2 cellular contexts compared by ENCODE assay signal in genomic region chr3:190294030-190294429, GRCh38.
TF ChIP-seq lines count a peak whose summit lies in the region.

No MANE protein-coding gene starts in this region.

TF ChIP-seq in GM12878, 131 proteins besides CTCF, POLR2A, EP300 and RAD21 (continues in another document):
- TF ChIP-seq BCL3 (IDR thresholded peaks at IDR 0.05; ENCODE audit: borderline replicate concordance, insufficient read depth, low read depth, low read length, poor library complexity, severe bottlenecking): no peak
- no peak for TF ChIP-seq YBX1 (IDR thresholded peaks at IDR 0.05)
- TF ChIP-seq, protein P1, sequence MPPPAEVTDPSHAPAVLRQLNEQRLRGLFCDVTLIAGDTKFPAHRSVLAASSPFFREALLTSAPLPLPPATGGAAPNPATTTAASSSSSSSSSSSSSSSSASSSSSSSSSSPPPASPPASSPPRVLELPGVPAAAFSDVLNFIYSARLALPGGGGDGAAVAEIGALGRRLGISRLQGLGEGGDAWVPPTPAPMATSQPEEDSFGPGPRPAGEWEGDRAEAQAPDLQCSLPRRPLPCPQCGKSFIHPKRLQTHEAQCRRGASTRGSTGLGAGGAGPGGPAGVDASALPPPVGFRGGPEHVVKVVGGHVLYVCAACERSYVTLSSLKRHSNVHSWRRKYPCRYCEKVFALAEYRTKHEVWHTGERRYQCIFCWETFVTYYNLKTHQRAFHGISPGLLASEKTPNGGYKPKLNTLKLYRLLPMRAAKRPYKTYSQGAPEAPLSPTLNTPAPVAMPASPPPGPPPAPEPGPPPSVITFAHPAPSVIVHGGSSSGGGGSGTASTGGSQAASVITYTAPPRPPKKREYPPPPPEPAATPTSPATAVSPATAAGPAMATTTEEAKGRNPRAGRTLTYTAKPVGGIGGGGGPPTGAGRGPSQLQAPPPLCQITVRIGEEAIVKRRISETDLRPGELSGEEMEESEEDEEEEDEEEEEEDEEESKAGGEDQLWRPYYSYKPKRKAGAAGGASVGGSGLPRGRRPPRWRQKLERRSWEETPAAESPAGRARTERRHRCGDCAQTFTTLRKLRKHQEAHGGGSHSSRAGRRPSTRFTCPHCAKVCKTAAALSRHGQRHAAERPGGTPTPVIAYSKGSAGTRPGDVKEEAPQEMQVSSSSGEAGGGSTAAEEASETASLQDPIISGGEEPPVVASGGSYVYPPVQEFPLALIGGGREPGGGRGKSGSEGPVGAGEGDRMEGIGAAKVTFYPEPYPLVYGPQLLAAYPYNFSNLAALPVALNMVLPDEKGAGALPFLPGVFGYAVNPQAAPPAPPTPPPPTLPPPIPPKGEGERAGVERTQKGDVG (CRISPR knock-in tag; IDR thresholded peaks at IDR 0.05): no peak
- no peak for TF ChIP-seq HDAC6 (IDR thresholded peaks at IDR 0.05; ENCODE audit: unreplicated experiment)
- no peak for TF ChIP-seq CBX5 (IDR thresholded peaks at IDR 0.05; ENCODE audit: low read depth)
- TF ChIP-seq NBN (IDR thresholded peaks at IDR 0.05): no peak
- TF ChIP-seq, protein P2, sequence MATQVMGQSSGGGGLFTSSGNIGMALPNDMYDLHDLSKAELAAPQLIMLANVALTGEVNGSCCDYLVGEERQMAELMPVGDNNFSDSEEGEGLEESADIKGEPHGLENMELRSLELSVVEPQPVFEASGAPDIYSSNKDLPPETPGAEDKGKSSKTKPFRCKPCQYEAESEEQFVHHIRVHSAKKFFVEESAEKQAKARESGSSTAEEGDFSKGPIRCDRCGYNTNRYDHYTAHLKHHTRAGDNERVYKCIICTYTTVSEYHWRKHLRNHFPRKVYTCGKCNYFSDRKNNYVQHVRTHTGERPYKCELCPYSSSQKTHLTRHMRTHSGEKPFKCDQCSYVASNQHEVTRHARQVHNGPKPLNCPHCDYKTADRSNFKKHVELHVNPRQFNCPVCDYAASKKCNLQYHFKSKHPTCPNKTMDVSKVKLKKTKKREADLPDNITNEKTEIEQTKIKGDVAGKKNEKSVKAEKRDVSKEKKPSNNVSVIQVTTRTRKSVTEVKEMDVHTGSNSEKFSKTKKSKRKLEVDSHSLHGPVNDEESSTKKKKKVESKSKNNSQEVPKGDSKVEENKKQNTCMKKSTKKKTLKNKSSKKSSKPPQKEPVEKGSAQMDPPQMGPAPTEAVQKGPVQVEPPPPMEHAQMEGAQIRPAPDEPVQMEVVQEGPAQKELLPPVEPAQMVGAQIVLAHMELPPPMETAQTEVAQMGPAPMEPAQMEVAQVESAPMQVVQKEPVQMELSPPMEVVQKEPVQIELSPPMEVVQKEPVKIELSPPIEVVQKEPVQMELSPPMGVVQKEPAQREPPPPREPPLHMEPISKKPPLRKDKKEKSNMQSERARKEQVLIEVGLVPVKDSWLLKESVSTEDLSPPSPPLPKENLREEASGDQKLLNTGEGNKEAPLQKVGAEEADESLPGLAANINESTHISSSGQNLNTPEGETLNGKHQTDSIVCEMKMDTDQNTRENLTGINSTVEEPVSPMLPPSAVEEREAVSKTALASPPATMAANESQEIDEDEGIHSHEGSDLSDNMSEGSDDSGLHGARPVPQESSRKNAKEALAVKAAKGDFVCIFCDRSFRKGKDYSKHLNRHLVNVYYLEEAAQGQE (IDR thresholded peaks at IDR 0.05; ENCODE audit: low read depth, low read length): no peak
- TF ChIP-seq RBBP5 (conservative IDR thresholded peaks at IDR 0.05): no peak
- no peak for TF ChIP-seq NR2C1 (IDR thresholded peaks at IDR 0.05)
- TF ChIP-seq PBX3 (IDR thresholded peaks at IDR 0.05; ENCODE audit: insufficient replicate concordance, low read depth, low read length): no peak
- no peak for TF ChIP-seq BRCA1 (IDR thresholded peaks at IDR 0.05; ENCODE audit: low read depth, low read length)
- TF ChIP-seq RB1 (IDR thresholded peaks at IDR 0.05; ENCODE audit: borderline replicate concordance): no peak
- TF ChIP-seq ZSCAN29 (IDR thresholded peaks at IDR 0.05): no peak
- no peak for TF ChIP-seq TARDBP (IDR thresholded peaks at IDR 0.05; ENCODE audit: borderline replicate concordance)
- no peak for TF ChIP-seq MEF2A (IDR thresholded peaks at IDR 0.05; ENCODE audit: insufficient read depth, low read depth, low read length)

TF ChIP-seq in HepG2, 621 proteins besides CTCF, POLR2A, EP300 and RAD21:
- no peak for TF ChIP-seq PTBP1 (IDR thresholded peaks at IDR 0.05; ENCODE audit: low read depth, low read length, poor library complexity, severe bottlenecking)
- no peak for TF ChIP-seq ZNF615 (CRISPR knock-in tag; IDR thresholded peaks at IDR 0.05; ENCODE audit: borderline replicate concordance)
- TF ChIP-seq ZNF598 (CRISPR knock-in tag; IDR thresholded peaks at IDR 0.05; ENCODE audit: borderline replicate concordance): no peak
